ENCODE assay signal across 1 cellular context in the genomic region with DNA sequence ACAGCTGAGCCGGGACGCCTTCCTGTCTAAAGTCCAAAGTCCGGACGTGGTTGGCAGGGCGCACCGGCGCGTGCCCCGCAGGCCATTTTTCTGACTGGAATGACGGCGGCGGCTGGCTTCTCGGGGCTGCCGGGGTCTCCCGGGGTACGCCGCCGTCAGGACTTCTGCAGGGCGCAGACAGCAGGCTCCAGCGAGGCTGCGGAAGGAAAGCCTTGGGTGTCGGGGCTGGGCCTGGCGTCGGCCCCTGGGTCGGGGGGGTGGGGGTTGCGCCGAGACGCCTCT.
TF ChIP-seq lines count a peak whose summit lies in the region.

No MANE protein-coding gene starts in this region.

TF ChIP-seq in HepG2, 621 proteins besides CTCF, POLR2A, EP300 and RAD21 (continued from another document and continues in another):
- TF ChIP-seq, protein P1, sequence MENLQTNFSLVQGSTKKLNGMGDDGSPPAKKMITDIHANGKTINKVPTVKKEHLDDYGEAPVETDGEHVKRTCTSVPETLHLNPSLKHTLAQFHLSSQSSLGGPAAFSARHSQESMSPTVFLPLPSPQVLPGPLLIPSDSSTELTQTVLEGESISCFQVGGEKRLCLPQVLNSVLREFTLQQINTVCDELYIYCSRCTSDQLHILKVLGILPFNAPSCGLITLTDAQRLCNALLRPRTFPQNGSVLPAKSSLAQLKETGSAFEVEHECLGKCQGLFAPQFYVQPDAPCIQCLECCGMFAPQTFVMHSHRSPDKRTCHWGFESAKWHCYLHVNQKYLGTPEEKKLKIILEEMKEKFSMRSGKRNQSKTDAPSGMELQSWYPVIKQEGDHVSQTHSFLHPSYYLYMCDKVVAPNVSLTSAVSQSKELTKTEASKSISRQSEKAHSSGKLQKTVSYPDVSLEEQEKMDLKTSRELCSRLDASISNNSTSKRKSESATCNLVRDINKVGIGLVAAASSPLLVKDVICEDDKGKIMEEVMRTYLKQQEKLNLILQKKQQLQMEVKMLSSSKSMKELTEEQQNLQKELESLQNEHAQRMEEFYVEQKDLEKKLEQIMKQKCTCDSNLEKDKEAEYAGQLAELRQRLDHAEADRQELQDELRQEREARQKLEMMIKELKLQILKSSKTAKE (CRISPR knock-in tag; IDR thresholded peaks at IDR 0.05; ENCODE audit: borderline replicate concordance): peak; percentile 93
- TF ChIP-seq, protein P2, sequence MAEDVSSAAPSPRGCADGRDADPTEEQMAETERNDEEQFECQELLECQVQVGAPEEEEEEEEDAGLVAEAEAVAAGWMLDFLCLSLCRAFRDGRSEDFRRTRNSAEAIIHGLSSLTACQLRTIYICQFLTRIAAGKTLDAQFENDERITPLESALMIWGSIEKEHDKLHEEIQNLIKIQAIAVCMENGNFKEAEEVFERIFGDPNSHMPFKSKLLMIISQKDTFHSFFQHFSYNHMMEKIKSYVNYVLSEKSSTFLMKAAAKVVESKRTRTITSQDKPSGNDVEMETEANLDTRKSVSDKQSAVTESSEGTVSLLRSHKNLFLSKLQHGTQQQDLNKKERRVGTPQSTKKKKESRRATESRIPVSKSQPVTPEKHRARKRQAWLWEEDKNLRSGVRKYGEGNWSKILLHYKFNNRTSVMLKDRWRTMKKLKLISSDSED (CRISPR knock-in tag; IDR thresholded peaks at IDR 0.05): no peak
- peak; percentile 94 for TF ChIP-seq ZFP1 (CRISPR knock-in tag; IDR thresholded peaks at IDR 0.05)
- no peak for TF ChIP-seq SMARCE1 (IDR thresholded peaks at IDR 0.05; ENCODE audit: borderline replicate concordance)
- TF ChIP-seq ZNF460 (CRISPR knock-in tag; IDR thresholded peaks at IDR 0.05; ENCODE audit: borderline replicate concordance): peak; percentile 58; the same call in 1 of the 2 replicates
- TF ChIP-seq ZNF570 (CRISPR knock-in tag; IDR thresholded peaks at IDR 0.05; ENCODE audit: borderline replicate concordance): peak; percentile 82; the same call in 1 of the 2 replicates
- no peak for TF ChIP-seq CBX2 (IDR thresholded peaks at IDR 0.05; ENCODE audit: low read depth, low read length)
- 0 out of 2 replicates have a peak, but pooled peaks have one; percentile 76 for TF ChIP-seq CBX2 (CRISPR knock-in tag; IDR thresholded peaks at IDR 0.05; ENCODE audit: low read depth)
- TF ChIP-seq SIX4 (CRISPR knock-in tag; IDR thresholded peaks at IDR 0.05): peak; percentile 80; the same call in 1 of the 2 replicates
- TF ChIP-seq, protein P3, sequence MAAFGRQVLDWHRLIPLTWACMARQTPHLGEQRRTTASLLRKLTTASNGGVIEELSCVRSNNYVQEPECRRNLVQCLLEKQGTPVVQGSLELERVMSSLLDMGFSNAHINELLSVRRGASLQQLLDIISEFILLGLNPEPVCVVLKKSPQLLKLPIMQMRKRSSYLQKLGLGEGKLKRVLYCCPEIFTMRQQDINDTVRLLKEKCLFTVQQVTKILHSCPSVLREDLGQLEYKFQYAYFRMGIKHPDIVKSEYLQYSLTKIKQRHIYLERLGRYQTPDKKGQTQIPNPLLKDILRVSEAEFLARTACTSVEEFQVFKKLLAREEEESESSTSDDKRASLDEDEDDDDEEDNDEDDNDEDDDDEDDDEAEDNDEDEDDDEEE (CRISPR knock-in tag; IDR thresholded peaks at IDR 0.05): peak; percentile 58; the same call in 1 of the 2 replicates
- TF ChIP-seq, protein P4, sequence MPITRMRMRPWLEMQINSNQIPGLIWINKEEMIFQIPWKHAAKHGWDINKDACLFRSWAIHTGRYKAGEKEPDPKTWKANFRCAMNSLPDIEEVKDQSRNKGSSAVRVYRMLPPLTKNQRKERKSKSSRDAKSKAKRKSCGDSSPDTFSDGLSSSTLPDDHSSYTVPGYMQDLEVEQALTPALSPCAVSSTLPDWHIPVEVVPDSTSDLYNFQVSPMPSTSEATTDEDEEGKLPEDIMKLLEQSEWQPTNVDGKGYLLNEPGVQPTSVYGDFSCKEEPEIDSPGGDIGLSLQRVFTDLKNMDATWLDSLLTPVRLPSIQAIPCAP (CRISPR knock-in tag; IDR thresholded peaks at IDR 0.05; ENCODE audit: low read depth): peak; percentile 32; the same call in 1 of the 2 replicates
- TF ChIP-seq STAG1 (CRISPR knock-in tag; IDR thresholded peaks at IDR 0.05): no peak
- TF ChIP-seq, protein P5, sequence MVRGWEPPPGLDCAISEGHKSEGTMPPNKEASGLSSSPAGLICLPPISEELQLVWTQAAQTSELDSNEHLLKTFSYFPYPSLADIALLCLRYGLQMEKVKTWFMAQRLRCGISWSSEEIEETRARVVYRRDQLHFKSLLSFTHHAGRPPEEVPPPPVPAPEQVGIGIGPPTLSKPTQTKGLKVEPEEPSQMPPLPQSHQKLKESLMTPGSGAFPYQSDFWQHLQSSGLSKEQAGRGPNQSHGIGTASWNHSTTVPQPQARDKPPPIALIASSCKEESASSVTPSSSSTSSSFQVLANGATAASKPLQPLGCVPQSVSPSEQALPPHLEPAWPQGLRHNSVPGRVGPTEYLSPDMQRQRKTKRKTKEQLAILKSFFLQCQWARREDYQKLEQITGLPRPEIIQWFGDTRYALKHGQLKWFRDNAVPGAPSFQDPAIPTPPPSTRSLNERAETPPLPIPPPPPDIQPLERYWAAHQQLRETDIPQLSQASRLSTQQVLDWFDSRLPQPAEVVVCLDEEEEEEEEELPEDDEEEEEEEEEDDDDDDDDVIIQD (CRISPR knock-in tag; IDR thresholded peaks at IDR 0.05; ENCODE audit: low read depth): peak; percentile 97; the same call in 1 of the 2 replicates
- TF ChIP-seq ZNF382 (CRISPR knock-in tag; IDR thresholded peaks at IDR 0.05; ENCODE audit: borderline replicate concordance): no peak
- TF ChIP-seq, protein P6, sequence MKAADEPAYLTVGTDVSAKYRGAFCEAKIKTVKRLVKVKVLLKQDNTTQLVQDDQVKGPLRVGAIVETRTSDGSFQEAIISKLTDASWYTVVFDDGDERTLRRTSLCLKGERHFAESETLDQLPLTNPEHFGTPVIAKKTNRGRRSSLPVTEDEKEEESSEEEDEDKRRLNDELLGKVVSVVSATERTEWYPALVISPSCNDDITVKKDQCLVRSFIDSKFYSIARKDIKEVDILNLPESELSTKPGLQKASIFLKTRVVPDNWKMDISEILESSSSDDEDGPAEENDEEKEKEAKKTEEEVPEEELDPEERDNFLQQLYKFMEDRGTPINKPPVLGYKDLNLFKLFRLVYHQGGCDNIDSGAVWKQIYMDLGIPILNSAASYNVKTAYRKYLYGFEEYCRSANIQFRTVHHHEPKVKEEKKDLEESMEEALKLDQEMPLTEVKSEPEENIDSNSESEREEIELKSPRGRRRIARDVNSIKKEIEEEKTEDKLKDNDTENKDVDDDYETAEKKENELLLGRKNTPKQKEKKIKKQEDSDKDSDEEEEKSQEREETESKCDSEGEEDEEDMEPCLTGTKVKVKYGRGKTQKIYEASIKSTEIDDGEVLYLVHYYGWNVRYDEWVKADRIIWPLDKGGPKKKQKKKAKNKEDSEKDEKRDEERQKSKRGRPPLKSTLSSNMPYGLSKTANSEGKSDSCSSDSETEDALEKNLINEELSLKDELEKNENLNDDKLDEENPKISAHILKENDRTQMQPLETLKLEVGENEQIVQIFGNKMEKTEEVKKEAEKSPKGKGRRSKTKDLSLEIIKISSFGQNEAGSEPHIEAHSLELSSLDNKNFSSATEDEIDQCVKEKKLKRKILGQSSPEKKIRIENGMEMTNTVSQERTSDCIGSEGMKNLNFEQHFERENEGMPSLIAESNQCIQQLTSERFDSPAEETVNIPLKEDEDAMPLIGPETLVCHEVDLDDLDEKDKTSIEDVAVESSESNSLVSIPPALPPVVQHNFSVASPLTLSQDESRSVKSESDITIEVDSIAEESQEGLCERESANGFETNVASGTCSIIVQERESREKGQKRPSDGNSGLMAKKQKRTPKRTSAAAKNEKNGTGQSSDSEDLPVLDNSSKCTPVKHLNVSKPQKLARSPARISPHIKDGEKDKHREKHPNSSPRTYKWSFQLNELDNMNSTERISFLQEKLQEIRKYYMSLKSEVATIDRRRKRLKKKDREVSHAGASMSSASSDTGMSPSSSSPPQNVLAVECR (CRISPR knock-in tag; IDR thresholded peaks at IDR 0.05; ENCODE audit: borderline replicate concordance): peak; percentile 94
- TF ChIP-seq, protein P7, sequence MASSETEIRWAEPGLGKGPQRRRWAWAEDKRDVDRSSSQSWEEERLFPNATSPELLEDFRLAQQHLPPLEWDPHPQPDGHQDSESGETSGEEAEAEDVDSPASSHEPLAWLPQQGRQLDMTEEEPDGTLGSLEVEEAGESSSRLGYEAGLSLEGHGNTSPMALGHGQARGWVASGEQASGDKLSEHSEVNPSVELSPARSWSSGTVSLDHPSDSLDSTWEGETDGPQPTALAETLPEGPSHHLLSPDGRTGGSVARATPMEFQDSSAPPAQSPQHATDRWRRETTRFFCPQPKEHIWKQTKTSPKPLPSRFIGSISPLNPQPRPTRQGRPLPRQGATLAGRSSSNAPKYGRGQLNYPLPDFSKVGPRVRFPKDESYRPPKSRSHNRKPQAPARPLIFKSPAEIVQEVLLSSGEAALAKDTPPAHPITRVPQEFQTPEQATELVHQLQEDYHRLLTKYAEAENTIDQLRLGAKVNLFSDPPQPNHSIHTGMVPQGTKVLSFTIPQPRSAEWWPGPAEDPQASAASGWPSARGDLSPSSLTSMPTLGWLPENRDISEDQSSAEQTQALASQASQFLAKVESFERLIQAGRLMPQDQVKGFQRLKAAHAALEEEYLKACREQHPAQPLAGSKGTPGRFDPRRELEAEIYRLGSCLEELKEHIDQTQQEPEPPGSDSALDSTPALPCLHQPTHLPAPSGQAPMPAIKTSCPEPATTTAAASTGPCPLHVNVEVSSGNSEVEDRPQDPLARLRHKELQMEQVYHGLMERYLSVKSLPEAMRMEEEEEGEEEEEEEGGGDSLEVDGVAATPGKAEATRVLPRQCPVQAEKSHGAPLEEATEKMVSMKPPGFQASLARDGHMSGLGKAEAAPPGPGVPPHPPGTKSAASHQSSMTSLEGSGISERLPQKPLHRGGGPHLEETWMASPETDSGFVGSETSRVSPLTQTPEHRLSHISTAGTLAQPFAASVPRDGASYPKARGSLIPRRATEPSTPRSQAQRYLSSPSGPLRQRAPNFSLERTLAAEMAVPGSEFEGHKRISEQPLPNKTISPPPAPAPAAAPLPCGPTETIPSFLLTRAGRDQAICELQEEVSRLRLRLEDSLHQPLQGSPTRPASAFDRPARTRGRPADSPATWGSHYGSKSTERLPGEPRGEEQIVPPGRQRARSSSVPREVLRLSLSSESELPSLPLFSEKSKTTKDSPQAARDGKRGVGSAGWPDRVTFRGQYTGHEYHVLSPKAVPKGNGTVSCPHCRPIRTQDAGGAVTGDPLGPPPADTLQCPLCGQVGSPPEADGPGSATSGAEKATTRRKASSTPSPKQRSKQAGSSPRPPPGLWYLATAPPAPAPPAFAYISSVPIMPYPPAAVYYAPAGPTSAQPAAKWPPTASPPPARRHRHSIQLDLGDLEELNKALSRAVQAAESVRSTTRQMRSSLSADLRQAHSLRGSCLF (CRISPR knock-in tag; IDR thresholded peaks at IDR 0.05; ENCODE audit: borderline replicate concordance): no peak
- no peak for TF ChIP-seq ZNF781 (CRISPR knock-in tag; IDR thresholded peaks at IDR 0.05; ENCODE audit: borderline replicate concordance, not compliant biosample characterization)
- no peak for TF ChIP-seq HDAC6 (IDR thresholded peaks at IDR 0.05; ENCODE audit: low read depth, low read length)
- peak; percentile 3; the same call in 1 of the 2 replicates for TF ChIP-seq NFYC (CRISPR knock-in tag; IDR thresholded peaks at IDR 0.05)
- no peak; the same call in 1 of the 2 replicates for TF ChIP-seq ZNF260 (CRISPR knock-in tag; IDR thresholded peaks at IDR 0.05; ENCODE audit: borderline replicate concordance, low read depth)
- peak; percentile 55; the same call in 1 of the 2 replicates for TF ChIP-seq NFYB (CRISPR knock-in tag; IDR thresholded peaks at IDR 0.05)
- peak; percentile 92 for TF ChIP-seq SMAD3 (CRISPR knock-in tag; IDR thresholded peaks at IDR 0.05)
- no peak; the same call in none of the 2 replicates for TF ChIP-seq ZNF256 (CRISPR knock-in tag; conservative IDR thresholded peaks at IDR 0.05)
- peak; percentile 98 for TF ChIP-seq MYC (CRISPR knock-in tag; IDR thresholded peaks at IDR 0.05; ENCODE audit: borderline replicate concordance)
- TF ChIP-seq, protein P8, sequence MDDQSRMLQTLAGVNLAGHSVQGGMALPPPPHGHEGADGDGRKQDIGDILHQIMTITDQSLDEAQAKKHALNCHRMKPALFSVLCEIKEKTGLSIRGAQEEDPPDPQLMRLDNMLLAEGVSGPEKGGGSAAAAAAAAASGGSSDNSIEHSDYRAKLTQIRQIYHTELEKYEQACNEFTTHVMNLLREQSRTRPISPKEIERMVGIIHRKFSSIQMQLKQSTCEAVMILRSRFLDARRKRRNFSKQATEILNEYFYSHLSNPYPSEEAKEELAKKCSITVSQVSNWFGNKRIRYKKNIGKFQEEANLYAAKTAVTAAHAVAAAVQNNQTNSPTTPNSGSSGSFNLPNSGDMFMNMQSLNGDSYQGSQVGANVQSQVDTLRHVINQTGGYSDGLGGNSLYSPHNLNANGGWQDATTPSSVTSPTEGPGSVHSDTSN (CRISPR knock-in tag; IDR thresholded peaks at IDR 0.05; ENCODE audit: borderline replicate concordance): peak; percentile 73
- peak; percentile 98 for TF ChIP-seq ZNF724P (CRISPR knock-in tag; IDR thresholded peaks at IDR 0.05; ENCODE audit: borderline replicate concordance)
- TF ChIP-seq, protein P9, sequence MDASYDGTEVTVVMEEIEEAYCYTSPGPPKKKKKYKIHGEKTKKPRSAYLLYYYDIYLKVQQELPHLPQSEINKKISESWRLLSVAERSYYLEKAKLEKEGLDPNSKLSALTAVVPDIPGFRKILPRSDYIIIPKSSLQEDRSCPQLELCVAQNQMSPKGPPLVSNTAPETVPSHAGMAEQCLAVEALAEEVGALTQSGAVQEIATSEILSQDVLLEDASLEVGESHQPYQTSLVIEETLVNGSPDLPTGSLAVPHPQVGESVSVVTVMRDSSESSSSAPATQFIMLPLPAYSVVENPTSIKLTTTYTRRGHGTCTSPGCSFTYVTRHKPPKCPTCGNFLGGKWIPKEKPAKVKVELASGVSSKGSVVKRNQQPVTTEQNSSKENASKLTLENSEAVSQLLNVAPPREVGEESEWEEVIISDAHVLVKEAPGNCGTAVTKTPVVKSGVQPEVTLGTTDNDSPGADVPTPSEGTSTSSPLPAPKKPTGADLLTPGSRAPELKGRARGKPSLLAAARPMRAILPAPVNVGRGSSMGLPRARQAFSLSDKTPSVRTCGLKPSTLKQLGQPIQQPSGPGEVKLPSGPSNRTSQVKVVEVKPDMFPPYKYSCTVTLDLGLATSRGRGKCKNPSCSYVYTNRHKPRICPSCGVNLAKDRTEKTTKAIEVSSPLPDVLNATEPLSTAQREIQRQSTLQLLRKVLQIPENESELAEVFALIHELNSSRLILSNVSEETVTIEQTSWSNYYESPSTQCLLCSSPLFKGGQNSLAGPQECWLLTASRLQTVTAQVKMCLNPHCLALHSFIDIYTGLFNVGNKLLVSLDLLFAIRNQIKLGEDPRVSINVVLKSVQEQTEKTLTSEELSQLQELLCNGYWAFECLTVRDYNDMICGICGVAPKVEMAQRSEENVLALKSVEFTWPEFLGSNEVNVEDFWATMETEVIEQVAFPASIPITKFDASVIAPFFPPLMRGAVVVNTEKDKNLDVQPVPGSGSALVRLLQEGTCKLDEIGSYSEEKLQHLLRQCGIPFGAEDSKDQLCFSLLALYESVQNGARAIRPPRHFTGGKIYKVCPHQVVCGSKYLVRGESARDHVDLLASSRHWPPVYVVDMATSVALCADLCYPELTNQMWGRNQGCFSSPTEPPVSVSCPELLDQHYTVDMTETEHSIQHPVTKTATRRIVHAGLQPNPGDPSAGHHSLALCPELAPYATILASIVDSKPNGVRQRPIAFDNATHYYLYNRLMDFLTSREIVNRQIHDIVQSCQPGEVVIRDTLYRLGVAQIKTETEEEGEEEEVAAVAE (CRISPR knock-in tag; IDR thresholded peaks at IDR 0.05; ENCODE audit: borderline replicate concordance): peak; percentile 72; the same call in 1 of the 2 replicates
- TF ChIP-seq TSC22D2 (CRISPR knock-in tag; IDR thresholded peaks at IDR 0.05; ENCODE audit: borderline replicate concordance): peak; percentile 72
- no peak for TF ChIP-seq MAFK (conservative IDR thresholded peaks at IDR 0.05 in 1 of 2, IDR thresholded peaks at IDR 0.05 in 1 of 2; ENCODE audit: low read length in 2 of 2)
